7 cellular contexts compared by ENCODE assay signal in the genomic region with DNA sequence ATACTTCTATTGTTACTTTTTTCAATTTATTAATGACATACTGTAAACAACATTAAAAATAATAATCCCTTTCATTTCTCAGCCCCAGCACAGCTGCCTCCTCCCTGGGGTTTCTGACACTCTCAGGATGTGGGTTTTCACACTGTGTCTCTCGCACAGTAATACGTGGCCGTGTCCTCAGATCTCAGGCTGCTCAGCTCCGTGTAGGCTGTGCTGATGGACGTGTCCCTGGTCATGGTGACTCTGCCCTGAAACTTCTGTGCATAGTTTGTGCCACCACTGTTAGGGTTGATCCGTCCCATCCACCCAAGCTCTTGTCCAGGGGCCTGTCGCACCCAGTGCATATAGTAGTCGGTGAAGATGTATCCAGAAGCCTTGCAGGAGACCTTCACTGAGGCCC.
DNase-seq lines count a peak whose midpoint lies in the region; ATAC-seq lines count a peak whose summit lies in the region.
"Not testable (repeated sequence)": the region's sequence is repeated elsewhere in the genome, so short reads cannot be mapped to it uniquely, and the experiment has no call there.

No MANE protein-coding gene starts in this region.

- DNase-seq in naive B cell: not testable (repeated sequence)

- not testable (repeated sequence) for H3K4me1 Mint-ChIP-seq in naive B cell

- not testable (repeated sequence) for H3K27me3 Mint-ChIP-seq in naive B cell

- ATAC-seq in GM18907 (IDR thresholded peaks at IDR 0.05; ENCODE audit: unreplicated experiment) (peak; percentile 38), GM19467 (IDR thresholded peaks at IDR 0.05; ENCODE audit: unreplicated experiment) (peak; percentile 28), GM21737 (IDR thresholded peaks at IDR 0.05; ENCODE audit: unreplicated experiment) (peak; percentile 21), HG02938 (IDR thresholded peaks at IDR 0.05; ENCODE audit: unreplicated experiment) (peak; percentile 28), HG03196 (IDR thresholded peaks at IDR 0.05; ENCODE audit: unreplicated experiment) (peak; percentile 28), naive B cell (ENCODE audit: low read depth in 2 of 2) (peak; percentile 47 to 54)
- peak; percentile 56 for ATAC-seq in activated CD4-positive, CD25-positive, alpha-beta regulatory T cell treated with anti-CD3 and anti-CD28 coated beads, Interleukin-2, amount 50 U/mL, for 24 hours

- not testable (repeated sequence) for H3K27ac Mint-ChIP-seq in naive B cell

- H3K36me3 Mint-ChIP-seq in naive B cell: not testable (repeated sequence)

- not testable (repeated sequence) for H3K4me3 Mint-ChIP-seq in naive B cell

- not testable (repeated sequence) for H3K9me3 Mint-ChIP-seq in naive B cell
